ENCODE assay signal across 8 cellular contexts in the genomic region with DNA sequence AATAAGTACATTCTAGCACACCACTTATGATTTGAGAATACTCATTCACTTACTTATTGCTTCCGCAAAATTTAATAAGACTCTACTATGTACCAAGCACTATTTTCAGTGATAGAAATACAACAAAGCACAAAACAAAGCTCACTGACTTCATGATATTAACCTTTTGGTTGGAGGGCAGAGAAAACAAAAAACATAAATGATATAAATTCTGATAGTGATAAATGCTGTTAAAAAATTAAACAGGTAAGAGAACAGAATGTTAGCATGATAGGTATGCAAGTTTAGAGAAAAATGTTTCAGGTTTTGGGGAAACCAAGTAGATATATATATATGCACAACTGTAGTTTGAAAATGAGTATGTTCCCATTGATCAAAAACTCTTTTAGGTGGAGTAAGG. TPM values are rescaled to one million over a fixed set of nuclear protein-coding genes. Genes with fewer than 3 reads are reported as not detected.
A peak's percentile ranks its signal among the peaks of the same experiment; 100 is the strongest.
DNase-seq lines count a peak whose midpoint lies in the region; ATAC-seq and TF ChIP-seq lines count a peak whose summit lies in the region.
"Had no signal": no experiment of that assay in that cellular context is flagged by ENCODE, and none has a peak within 500 bp of the region (broad histone marks: within the 10 kb centered on the region; RNA-seq: fewer than 3 reads in every experiment).

No MANE protein-coding gene starts in this region.

- 58 to 61% methylated on average over 1 of the region's 1 CpG for WGBS in GM23248 (ENCODE audit: low coverage in 1 of 2, low lambda C conversion rate in 2 of 2, missing lambda C conversion rate in 2 of 2), 2 experiments
- 97 to 98% (median 98%) methylated on average over 1 of the region's 1 CpG for WGBS in psoas muscle, 3 donors

- peaks cover 5% of the 10 kb centered on the region for H3K27me3 Mint-ChIP-seq in endothelial cell (ENCODE audit: unreplicated experiment)

- no peaks in the 10 kb centered on the region for H3K9me3 Mint-ChIP-seq in endothelial cell (ENCODE audit: unreplicated experiment)

- in situ Hi-C loops in GM23248 (cut with MboI) (no loop called here), ACHN (cut with HindIII; ENCODE audit: low pct_ligation_motif_present, low pct_unique_long_range_greater_than_20kb, low sequenced_read_pairs) (no loop called here)

- H3K4me3 ChIP-seq in GM23248 (peak overlapping the region; percentile 98), PC-3 (ENCODE audit: low read length) (peak overlapping the region; percentile 85), psoas muscle (peak overlapping the region; percentile 97), uterus (peak overlapping the region in 1 of 2 donors; percentile 82)

- peaks cover 97% of the 10 kb centered on the region for H3K79me2 ChIP-seq in GM23248 (ENCODE audit: insufficient read depth)
- H3K79me2 ChIP-seq in PC-3 (ENCODE audit: low read length), result peaks cover 91% of the 10 kb centered on the region

- intact Hi-C loops in PC-3 (cut with micrococcal nuclease) (loop anchor here (2.0 kb wide), 2 partner anchors 17 to 71 kb away; a partner anchor contains a TSS), psoas muscle (cut with DNase I) (no loop called here), uterus (cut with DNase I; ENCODE audit: low total_unique reads) (no loop called here)

- POLR2A ChIA-PET in PC-3 (lab: Charles Lee; ENCODE audit: unreplicated experiment), result no interaction called here

- no peaks in the 10 kb centered on the region for H4K20me1 ChIP-seq in GM23248 (ENCODE audit: insufficient read depth)
- no peaks in the 10 kb centered on the region for H4K20me1 ChIP-seq in PC-3 (ENCODE audit: low read length)

- peaks cover 6% of the 10 kb centered on the region for H3K36me3 Mint-ChIP-seq in endothelial cell (ENCODE audit: low read depth, unreplicated experiment)

- peak overlapping the region; percentile 99 for H3K4me3 Mint-ChIP-seq in endothelial cell (ENCODE audit: unreplicated experiment)

- BruUV-seq in PC-3 (replicated peaks; lab: Mats Ljungman, UMichigan), result no TSS peak

- H3K4me1 Mint-ChIP-seq in endothelial cell (ENCODE audit: unreplicated experiment), result peaks cover 33% of the 10 kb centered on the region

- H3K36me3 ChIP-seq in GM23248 (ENCODE audit: low read depth) (no peaks in the 10 kb centered on the region), PC-3 (ENCODE audit: low read depth, low read length) (peaks cover 11% of the 10 kb centered on the region; the same call in 1 of the 2 replicates), psoas muscle (ENCODE audit: insufficient read depth in 1 of 2, low read depth in 1 of 2) (peaks cover 0 to 22% of the 10 kb centered on the region in 2 donors), uterus (no peaks in the 10 kb centered on the region)

- H3K27ac ChIP-seq in GM23248, result no peak overlapping the region
- H3K27ac ChIP-seq in PC-3 (ENCODE audit: low read length), result no peak overlapping the region
- H3K27ac ChIP-seq in psoas muscle, result no peak overlapping the region
- no peak overlapping the region for H3K27ac ChIP-seq in uterus

- peaks cover 37% of the 10 kb centered on the region for H3K4me1 ChIP-seq in GM23248 (ENCODE audit: insufficient read depth)
- peaks cover 12% of the 10 kb centered on the region for H3K4me1 ChIP-seq in PC-3 (ENCODE audit: insufficient read depth, low read length)
- H3K4me1 ChIP-seq in psoas muscle, result peaks cover 47% of the 10 kb centered on the region
- peaks cover 0 to 5% of the 10 kb centered on the region in 2 donors for H3K4me1 ChIP-seq in uterus

- DNase-seq in GM23248 (no peak), PC-3 (no peak), endothelial cell (ENCODE audit: low spot score) (no peak), psoas muscle (no peak), uterus (no peak), ACHN (no peak)
- DNase-seq in stimulated activated CD8-positive, alpha-beta memory T cell treated with anti-CD3 and anti-CD28 coated beads, Interleukin-4, amount 100 ng/mL, for 48 hours, result no peak
- DNase-seq: NCI-H187 had no signal

- H3K9me3 ChIP-seq in GM23248 (ENCODE audit: low read depth) (no peaks in the 10 kb centered on the region), PC-3 (ENCODE audit: low read length) (no peaks in the 10 kb centered on the region), psoas muscle (no peaks in the 10 kb centered on the region), uterus (no peaks in the 10 kb centered on the region)

- H3K9me2 ChIP-seq in GM23248 (ENCODE audit: insufficient read depth) (no peaks in the 10 kb centered on the region), PC-3 (replicated peaks; ENCODE audit: low read length) (no peaks in the 10 kb centered on the region)

- H3F3A ChIP-seq in GM23248 (ENCODE audit: insufficient read depth), result peaks cover 10% of the 10 kb centered on the region
- no peaks in the 10 kb centered on the region for H3F3A ChIP-seq in PC-3 (ENCODE audit: low read length, unreplicated experiment)

- no peaks in the 10 kb centered on the region for H3K27me3 ChIP-seq in GM23248 (replicated peaks; ENCODE audit: insufficient read depth)
- H3K27me3 ChIP-seq in PC-3 (ENCODE audit: low read length), result no peaks in the 10 kb centered on the region
- no peaks in the 10 kb centered on the region for H3K27me3 ChIP-seq in psoas muscle (ENCODE audit: insufficient read depth in 3 of 3, low read length in 2 of 3)
- no peaks in the 10 kb centered on the region for H3K27me3 ChIP-seq in uterus

- CTCF ChIA-PET in PC-3 (lab: Charles Lee), result no interaction called here

- no peak for ATAC-seq in PC-3
- ATAC-seq in psoas muscle, result no peak

- no peak for TF ChIP-seq CTCF in PC-3 (conservative IDR thresholded peaks at IDR 0.05; ENCODE audit: low read depth, low read length)
- no peak for TF ChIP-seq CTCF in endothelial cell (IDR thresholded peaks at IDR 0.05; ENCODE audit: unreplicated experiment)
- TF ChIP-seq CTCF in psoas muscle (IDR thresholded peaks at IDR 0.05), result no peak
- no peak for TF ChIP-seq CTCF in uterus (IDR thresholded peaks at IDR 0.05)

- H3K4me2 ChIP-seq in GM23248 (ENCODE audit: unreplicated experiment) (peak overlapping the region; percentile 96), PC-3 (ENCODE audit: low read length) (peak overlapping the region; percentile 94)

- H3K9ac ChIP-seq in GM23248 (peak overlapping the region; percentile 97), PC-3 (ENCODE audit: low read length) (peak overlapping the region; percentile 93; the same call in 1 of the 2 replicates)

- H2AFZ ChIP-seq in GM23248, result peak overlapping the region; percentile 98
- peak overlapping the region; percentile 84; the same call in 1 of the 2 replicates for H2AFZ ChIP-seq in PC-3 (ENCODE audit: low read length)

- H3K27ac Mint-ChIP-seq in endothelial cell (ENCODE audit: unreplicated experiment), result peak overlapping the region; percentile 99

- no peak for TF ChIP-seq POLR2A in uterus (IDR thresholded peaks at IDR 0.05)

RNA-seq across cellular contexts. Expression of a gene that starts 1.2 kb away (rescaled TPM):
- total RNA-seq in GM23248 (2014; rRNA removed; shearing (Covaris generic)), result 18.8 and 24.1 TPM in 2 replicates
- polyA plus RNA-seq in GM23248 (2016; fragmentation: Nextera tagmentation; extraction: Ambion mirVana), result 15.7 and 16.4 TPM in 2 replicates
- total RNA-seq in PC-3 (2014; rRNA removed), result 17.9 and 18.4 TPM in 2 replicates
- total RNA-seq in endothelial cell (ENCODE audit: unreplicated experiment), result 27.2 TPM
- total RNA-seq in psoas muscle, result 1 to 10 TPM; 5.5 to 8.7 (median 7.3) TPM
- polyA plus RNA-seq in psoas muscle, result 1 to 10 TPM; 6.2 to 9.1 (median 7.0) TPM
- total RNA-seq in uterus, result 10 to 100 TPM in 3 of 4 donors, 1 to 10 TPM in 1; 6.1 to 37.3 (median 18.1) TPM

RNA-seq across cellular contexts. Expression of a gene that starts 17.0 kb away (rescaled TPM):
- 110 and 122 TPM in 2 replicates for total RNA-seq in GM23248 (2014; rRNA removed; shearing (Covaris generic))
- polyA plus RNA-seq in GM23248 (2016; fragmentation: Nextera tagmentation; extraction: Ambion mirVana), result 134 and 157 TPM in 2 replicates
- total RNA-seq in PC-3 (2014; rRNA removed), result 98.7 and 112 TPM in 2 replicates
- 270 TPM for total RNA-seq in endothelial cell (ENCODE audit: unreplicated experiment)
- 10 to 100 TPM; 47.0 to 70.3 (median 53.2) TPM for total RNA-seq in psoas muscle
- 10 to 100 TPM; 49.6 to 74.8 (median 55.1) TPM for polyA plus RNA-seq in psoas muscle
- 100 to 1,000 TPM; 172 to 316 (median 237) TPM for total RNA-seq in uterus
